ENCODE assay signal across 8 cellular contexts in the genomic region with DNA sequence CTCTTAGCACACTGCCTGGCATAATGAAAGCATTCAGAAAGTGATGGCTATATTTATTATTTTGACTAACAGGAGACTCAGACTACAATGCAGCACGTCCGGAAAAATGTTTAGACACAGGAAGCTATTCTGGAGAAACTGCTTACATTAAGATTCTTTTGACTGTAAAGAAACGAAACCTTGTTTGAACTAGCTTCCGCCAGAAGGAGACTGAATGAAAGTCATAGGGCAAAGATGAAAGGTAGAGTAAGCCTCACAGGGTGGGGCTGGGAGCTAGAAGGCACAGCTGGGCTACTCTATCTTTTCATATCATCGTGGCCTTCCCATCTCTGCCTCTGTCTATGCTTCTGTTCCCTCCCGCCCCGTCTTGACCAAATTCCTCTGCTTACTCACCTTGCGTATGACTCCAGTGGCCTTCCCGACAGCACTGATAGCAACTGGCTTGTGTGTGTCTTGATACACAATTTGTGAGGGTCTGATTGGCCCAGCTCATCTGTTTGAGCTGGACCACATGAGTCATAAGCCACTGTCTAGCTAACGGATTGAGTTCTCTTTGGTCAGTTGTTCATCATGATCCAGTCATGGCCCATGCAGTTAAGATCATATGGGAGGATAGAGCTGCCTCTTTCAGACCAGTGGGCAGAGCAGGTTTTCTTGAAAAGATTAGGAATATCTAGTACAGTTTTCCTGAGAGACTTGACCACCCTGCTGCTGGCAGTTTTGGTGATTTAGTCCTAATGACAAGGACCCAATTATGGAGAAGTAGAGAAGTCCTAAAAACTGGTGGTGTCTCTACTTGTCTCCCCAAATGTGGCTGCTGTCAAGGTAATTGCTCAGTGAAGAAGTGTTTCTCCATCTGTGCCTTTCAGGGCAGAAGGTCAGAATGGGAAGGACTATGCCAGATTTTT.
DNase-seq lines count a peak whose midpoint lies in the region; ATAC-seq and TF ChIP-seq lines count a peak whose summit lies in the region.

No MANE protein-coding gene starts in this region.

- CTCF ChIA-PET in A673 (lab: Charles Lee), result no interaction called here

- no peak for TF ChIP-seq CTCF in WI38 (IDR thresholded peaks at IDR 0.05; ENCODE audit: low read depth, low read length)
- no peak for TF ChIP-seq CTCF in A673 (conservative IDR thresholded peaks at IDR 0.05; ENCODE audit: low read depth, low read length)

- H3K36me3 ChIP-seq in rectal smooth muscle tissue (ENCODE audit: control insufficient read depth, insufficient read depth, low read length) (no peaks in the 10 kb centered on the region), A673 (ENCODE audit: insufficient read depth, low read length, poor library complexity, severe bottlenecking) (no peaks in the 10 kb centered on the region)

- no TSS peak for BruUV-seq in A673 (replicated peaks; lab: Mats Ljungman, UMichigan)

- peak overlapping the region; percentile 69 for H3K27ac ChIP-seq in rectal smooth muscle tissue (ENCODE audit: low read depth, low read length)
- no peak overlapping the region for H3K27ac ChIP-seq in A673 (ENCODE audit: low read depth, low read length, poor library complexity, severe bottlenecking)

- H3K27me3 ChIP-seq in rectal smooth muscle tissue (ENCODE audit: control insufficient read depth, insufficient read depth, low read length) (no peaks in the 10 kb centered on the region), A673 (replicated peaks; ENCODE audit: insufficient read depth, low read depth, low read length, poor library complexity) (no peaks in the 10 kb centered on the region)

- peak overlapping the region; percentile 61 for H3K4me3 ChIP-seq in WI38 (ENCODE audit: low read depth, low read length)
- H3K4me3 ChIP-seq in rectal smooth muscle tissue (ENCODE audit: low read length), result no peak overlapping the region
- no peak overlapping the region for H3K4me3 ChIP-seq in A673 (ENCODE audit: low read depth, low read length, poor library complexity, severe bottlenecking)

- POLR2A ChIA-PET in A673 (lab: Charles Lee; ENCODE audit: low non-redundant PET), result no interaction called here

- H3K9me3 ChIP-seq in A673 (ENCODE audit: low read depth, low read length, poor library complexity, severe bottlenecking), result no peaks in the 10 kb centered on the region

- H3K4me1 ChIP-seq in rectal smooth muscle tissue (ENCODE audit: control insufficient read depth, insufficient read depth, low read length), result peaks cover 17% of the 10 kb centered on the region
- peaks cover 10% of the 10 kb centered on the region for H3K4me1 ChIP-seq in A673 (ENCODE audit: insufficient read depth, low read length, poor library complexity, severe bottlenecking)

- no peak for ATAC-seq in HG03196 (IDR thresholded peaks at IDR 0.05; ENCODE audit: unreplicated experiment)

- DNase-seq in H4 (ENCODE audit: low spot score) (peak; percentile 73), NAMALWA (ENCODE audit: low spot score) (no peak), NCI-H1417 treated with DMSO at 0.1 percent for 48 hours (lab: John Stamatoyannopoulos, UW) (no peak), A673 (ENCODE audit: low spot score) (no peak)
- DNase-seq in effector CD4-positive, alpha-beta T cell, result peak; percentile 7

- intact Hi-C loops in A673 (cut with micrococcal nuclease; ENCODE audit: unreplicated experiment), result no loop called here

- H3K9ac ChIP-seq in rectal smooth muscle tissue (ENCODE audit: low read length), result no peak overlapping the region

Comparison
In these comparisons a context has a peak if more than half of its experiments do, and no peak if none do; other contexts are left out.
1. DNase-seq: peak in H4 (single experiment) and effector CD4-positive, alpha-beta T cell (single experiment); none in NAMALWA (single experiment), NCI-H1417 treated with DMSO at 0.1 percent for 48 hours (single experiment) and A673 (single experiment).